Comparison of ENCODE assay signal across 18 cellular contexts in the genomic region with DNA sequence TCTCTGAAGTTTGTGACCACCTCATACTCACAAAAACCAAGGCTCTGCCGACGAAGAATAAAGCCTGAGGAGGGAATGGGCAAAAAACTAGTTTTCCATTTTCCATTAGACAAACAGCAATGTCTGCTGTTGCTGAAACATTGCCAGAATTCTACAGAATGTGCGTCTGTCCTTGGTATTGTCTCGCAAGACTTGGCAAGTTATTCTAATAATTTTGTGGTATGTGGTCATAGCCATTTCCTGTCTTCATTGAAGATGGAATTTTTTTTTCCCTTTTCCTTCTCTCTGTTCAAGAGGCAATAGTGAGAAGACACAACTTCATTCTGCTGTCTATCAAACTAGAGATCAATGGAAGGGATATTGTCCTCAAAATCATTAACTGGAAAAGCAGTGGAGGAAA.
A peak's percentile ranks its signal among the peaks of the same experiment; 100 is the strongest.
DNase-seq lines count a peak whose midpoint lies in the region; ATAC-seq and TF ChIP-seq lines count a peak whose summit lies in the region.
"Had no signal": no experiment of that assay in that cellular context is flagged by ENCODE, and none has a peak within 500 bp of the region (broad histone marks: within the 10 kb centered on the region; RNA-seq: fewer than 3 reads in every experiment).

No MANE protein-coding gene starts in this region.

- H3K4me3 Mint-ChIP-seq in CD4-positive, alpha-beta memory T cell: no peak overlapping the region
- H3K4me3 Mint-ChIP-seq: activated naive CD4-positive, alpha-beta T cell treated with anti-CD3 and anti-CD28 coated beads, Interleukin-2, amount 50 U/mL, for 24 hours; natural killer cell; T-helper 1 cell treated with Interleukin-12 subunit alpha and Interleukin-12 subunit beta and Interleukin-4 antibody, amounts not matched to agents 30 μg/mL and 1 μg/mL, for 36 hours had no signal

- ATAC-seq in SK-N-SH treated with all-trans-retinoic acid at 6 μM for 48 hours: no peak
- ATAC-seq: natural killer cell had no signal

- CTCF ChIA-PET in SK-N-SH (lab: Yijun Ruan, JAX): no interaction called here
- CTCF ChIA-PET in CD4-positive, alpha-beta memory T cell (lab: Charles Lee; ENCODE audit: partially characterized antibody): no interaction called here

- no peaks in the 10 kb centered on the region for H3K4me1 Mint-ChIP-seq in CD4-positive, alpha-beta memory T cell
- H3K4me1 Mint-ChIP-seq: activated naive CD4-positive, alpha-beta T cell treated with anti-CD3 and anti-CD28 coated beads, Interleukin-2, amount 50 U/mL, for 24 hours; natural killer cell had no signal

- POLR2A ChIA-PET in SK-N-SH (lab: Yijun Ruan, JAX): no interaction called here
- POLR2A ChIA-PET in CD4-positive, alpha-beta memory T cell (lab: Charles Lee; ENCODE audit: partially characterized antibody): no interaction called here

- DNase-seq in SK-N-SH (no peak), SK-N-MC (ENCODE audit: low read depth, low spot score) (no peak), fibroblast of peridontal ligament (ENCODE audit: extremely low read depth) (peak; percentile 51), hippocampal formation (lab: John Stamatoyannopoulos, UW) (no peak), ascending aorta (ENCODE audit: low spot score in 2 of 2) (no peak), NCI-H1105 treated with DMSO at 0.1 percent for 48 hours (lab: John Stamatoyannopoulos, UW) (no peak)
- DNase-seq in CD4-positive, alpha-beta memory T cell: no peak
- DNase-seq: cerebellar nuclear complex, GF-D8, left ventricle myocardium inferior, natural killer cell, NCI-H1930, NCI-H526, Peyer's patch had no signal

- TF ChIP-seq EP300 in SK-N-SH (IDR thresholded peaks at IDR 0.05; ENCODE audit: borderline replicate concordance in 1 of 2, low read depth in 1 of 2, low read length in 1 of 2): no peak

- no peaks in the 10 kb centered on the region for H3K9me3 ChIP-seq in SK-N-SH
- H3K9me3 ChIP-seq in SK-N-MC (ENCODE audit: low read depth, low read length): no peaks in the 10 kb centered on the region
- H3K9me3 ChIP-seq in ascending aorta: no peaks in the 10 kb centered on the region
- H3K9me3 ChIP-seq in CD4-positive, alpha-beta memory T cell (ENCODE audit: control insufficient read depth in 1 of 2, low read length in 2 of 2): no peaks in the 10 kb centered on the region
- H3K9me3 ChIP-seq: left ventricle myocardium inferior, Peyer's patch had no signal

- no peaks in the 10 kb centered on the region for H3K9me2 ChIP-seq in SK-N-SH

- peaks cover 0 to 6% (median 1%) of the 10 kb centered on the region in 8 donors for H3K9me3 Mint-ChIP-seq in CD4-positive, alpha-beta memory T cell
- H3K9me3 Mint-ChIP-seq: activated naive CD4-positive, alpha-beta T cell treated with anti-CD3 and anti-CD28 coated beads, Interleukin-2, amount 50 U/mL, for 24 hours; T-helper 1 cell treated with Interleukin-12 subunit alpha and Interleukin-12 subunit beta and Interleukin-4 antibody, amounts not matched to agents 30 μg/mL and 1 μg/mL, for 36 hours had no signal

- H3K4me2 ChIP-seq in SK-N-SH: no peak overlapping the region

- H3K36me3 ChIP-seq in SK-N-SH (replicated peaks in 1 of 2; ENCODE audit: control insufficient read depth in 1 of 2, insufficient read depth in 2 of 2, low read length in 1 of 2) (no peaks in the 10 kb centered on the region), SK-N-MC (ENCODE audit: insufficient read depth, low read length) (no peaks in the 10 kb centered on the region), ascending aorta (no peaks in the 10 kb centered on the region)
- no peaks in the 10 kb centered on the region for H3K36me3 ChIP-seq in CD4-positive, alpha-beta memory T cell (ENCODE audit: insufficient read depth, low read length)
- H3K36me3 ChIP-seq: left ventricle myocardium inferior, Peyer's patch had no signal

- peak overlapping the region; percentile 47; the same call in 1 of the 2 replicates for H2AFZ ChIP-seq in SK-N-SH (ENCODE audit: low read depth)

- H3K36me3 Mint-ChIP-seq in CD4-positive, alpha-beta memory T cell: no peaks in the 10 kb centered on the region
- H3K36me3 Mint-ChIP-seq: activated naive CD4-positive, alpha-beta T cell treated with anti-CD3 and anti-CD28 coated beads, Interleukin-2, amount 50 U/mL, for 24 hours; natural killer cell had no signal

- 37% methylated on average over 4 of the region's 4 CpGs for WGBS in SK-N-SH (ENCODE audit: low lambda C conversion rate)

- no peaks in the 10 kb centered on the region for H3F3A ChIP-seq in SK-N-SH (replicated peaks; ENCODE audit: insufficient read depth)

- H3K27ac Mint-ChIP-seq in CD4-positive, alpha-beta memory T cell: no peak overlapping the region
- H3K27ac Mint-ChIP-seq: activated naive CD4-positive, alpha-beta T cell treated with anti-CD3 and anti-CD28 coated beads, Interleukin-2, amount 50 U/mL, for 24 hours; natural killer cell; T-helper 1 cell treated with Interleukin-12 subunit alpha and Interleukin-12 subunit beta and Interleukin-4 antibody, amounts not matched to agents 30 μg/mL and 1 μg/mL, for 36 hours had no signal

- no peaks in the 10 kb centered on the region for H3K27me3 ChIP-seq in SK-N-SH (ENCODE audit: insufficient read depth)
- no peaks in the 10 kb centered on the region for H3K27me3 ChIP-seq in ascending aorta
- no peaks in the 10 kb centered on the region for H3K27me3 ChIP-seq in CD4-positive, alpha-beta memory T cell (ENCODE audit: insufficient read depth, low read length)
- H3K27me3 ChIP-seq: Peyer's patch had no signal

- no peaks in the 10 kb centered on the region for H3K4me1 ChIP-seq in SK-N-SH (ENCODE audit: control insufficient read depth in 1 of 2, insufficient read depth in 2 of 2, low read depth in 1 of 2, low read length in 1 of 2)
- H3K4me1 ChIP-seq in ascending aorta: no peaks in the 10 kb centered on the region
- H3K4me1 ChIP-seq in CD4-positive, alpha-beta memory T cell (ENCODE audit: insufficient read depth, low read length): no peaks in the 10 kb centered on the region
- H3K4me1 ChIP-seq: left ventricle myocardium inferior, Peyer's patch had no signal

- H3K27me3 Mint-ChIP-seq in CD4-positive, alpha-beta memory T cell: no peaks in the 10 kb centered on the region
- H3K27me3 Mint-ChIP-seq: activated naive CD4-positive, alpha-beta T cell treated with anti-CD3 and anti-CD28 coated beads, Interleukin-2, amount 50 U/mL, for 24 hours had no signal

- no peak for TF ChIP-seq RAD21 in SK-N-SH (IDR thresholded peaks at IDR 0.05; ENCODE audit: low read length)

- H3K4me3 ChIP-seq in SK-N-SH (ENCODE audit: low read depth in 2 of 2, low read length in 1 of 2) (no peak overlapping the region), SK-N-MC (peak overlapping the region; percentile 2; the same call in 1 of the 2 replicates), ascending aorta (no peak overlapping the region)
- H3K4me3 ChIP-seq in CD4-positive, alpha-beta memory T cell (ENCODE audit: low read length in 2 of 2): no peak overlapping the region
- H3K4me3 ChIP-seq: left ventricle myocardium inferior, Peyer's patch had no signal

- H3K27ac ChIP-seq in SK-N-SH (ENCODE audit: low read depth in 2 of 2, low read length in 1 of 2) (peak overlapping the region in 1 of 2 experiments; percentile 34; a peak in 1 of 4 replicates), SK-N-MC (no peak overlapping the region), ascending aorta (no peak overlapping the region)
- H3K27ac ChIP-seq in CD4-positive, alpha-beta memory T cell (ENCODE audit: low read depth, low read length): no peak overlapping the region
- H3K27ac ChIP-seq: 22Rv1, left ventricle myocardium inferior, Peyer's patch had no signal

- no peaks in the 10 kb centered on the region for H3K79me2 ChIP-seq in SK-N-SH (ENCODE audit: insufficient read depth)

- TF ChIP-seq CTCF in SK-N-SH (IDR thresholded peaks at IDR 0.05): no peak
- TF ChIP-seq CTCF in ascending aorta (IDR thresholded peaks at IDR 0.05): no peak

- intact Hi-C loops in ascending aorta (cut with DNase I): no loop called here
- intact Hi-C loops in CD4-positive, alpha-beta memory T cell (cut with micrococcal nuclease): no loop called here

- H4K20me1 ChIP-seq in SK-N-SH (ENCODE audit: insufficient read depth): no peaks in the 10 kb centered on the region

- H3K9ac ChIP-seq in SK-N-SH: no peak overlapping the region
- no peak overlapping the region for H3K9ac ChIP-seq in SK-N-MC (ENCODE audit: insufficient read length)

TF ChIP-seq in SK-N-SH, 30 proteins besides CTCF, POLR2A, EP300 and RAD21 (continues in another document):
- TF ChIP-seq NRF1 (IDR thresholded peaks at IDR 0.05; ENCODE audit: low read depth, low read length) (no peak), USF1 (IDR thresholded peaks at IDR 0.05; ENCODE audit: borderline replicate concordance, low read depth) (no peak), TCF12 (IDR thresholded peaks at IDR 0.05) (peak; percentile 57)

TF ChIP-seq in SK-N-SH treated with all-trans-retinoic acid at 6 μM for 48 hours, 23 proteins besides CTCF, POLR2A, EP300 and RAD21:
- TF ChIP-seq, protein P1, sequence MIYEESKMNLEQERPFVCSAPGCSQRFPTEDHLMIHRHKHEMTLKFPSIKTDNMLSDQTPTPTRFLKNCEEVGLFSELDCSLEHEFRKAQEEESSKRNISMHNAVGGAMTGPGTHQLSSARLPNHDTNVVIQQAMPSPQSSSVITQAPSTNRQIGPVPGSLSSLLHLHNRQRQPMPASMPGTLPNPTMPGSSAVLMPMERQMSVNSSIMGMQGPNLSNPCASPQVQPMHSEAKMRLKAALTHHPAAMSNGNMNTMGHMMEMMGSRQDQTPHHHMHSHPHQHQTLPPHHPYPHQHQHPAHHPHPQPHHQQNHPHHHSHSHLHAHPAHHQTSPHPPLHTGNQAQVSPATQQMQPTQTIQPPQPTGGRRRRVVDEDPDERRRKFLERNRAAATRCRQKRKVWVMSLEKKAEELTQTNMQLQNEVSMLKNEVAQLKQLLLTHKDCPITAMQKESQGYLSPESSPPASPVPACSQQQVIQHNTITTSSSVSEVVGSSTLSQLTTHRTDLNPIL (CRISPR knock-in tag; IDR thresholded peaks at IDR 0.05; ENCODE audit: low read depth): no peak
- TF ChIP-seq ARNTL (CRISPR knock-in tag; IDR thresholded peaks at IDR 0.05; ENCODE audit: borderline replicate concordance, low read depth) (no peak), TCF4 (CRISPR knock-in tag; IDR thresholded peaks at IDR 0.05; ENCODE audit: borderline replicate concordance) (no peak), TOX (CRISPR knock-in tag; IDR thresholded peaks at IDR 0.05; ENCODE audit: borderline replicate concordance) (no peak)
- TF ChIP-seq, protein P2, sequence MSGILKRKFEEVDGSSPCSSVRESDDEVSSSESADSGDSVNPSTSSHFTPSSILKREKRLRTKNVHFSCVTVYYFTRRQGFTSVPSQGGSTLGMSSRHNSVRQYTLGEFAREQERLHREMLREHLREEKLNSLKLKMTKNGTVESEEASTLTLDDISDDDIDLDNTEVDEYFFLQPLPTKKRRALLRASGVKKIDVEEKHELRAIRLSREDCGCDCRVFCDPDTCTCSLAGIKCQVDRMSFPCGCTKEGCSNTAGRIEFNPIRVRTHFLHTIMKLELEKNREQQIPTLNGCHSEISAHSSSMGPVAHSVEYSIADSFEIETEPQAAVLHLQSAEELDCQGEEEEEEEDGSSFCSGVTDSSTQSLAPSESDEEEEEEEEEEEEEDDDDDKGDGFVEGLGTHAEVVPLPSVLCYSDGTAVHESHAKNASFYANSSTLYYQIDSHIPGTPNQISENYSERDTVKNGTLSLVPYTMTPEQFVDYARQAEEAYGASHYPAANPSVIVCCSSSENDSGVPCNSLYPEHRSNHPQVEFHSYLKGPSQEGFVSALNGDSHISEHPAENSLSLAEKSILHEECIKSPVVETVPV (CRISPR knock-in tag; IDR thresholded peaks at IDR 0.05): no peak
